ENCODE assay signal across 30 cellular contexts in genomic region chr1:186492531-186493291, GRCh38. TPM values are rescaled to one million over a fixed set of nuclear protein-coding genes. Genes with fewer than 3 reads are reported as not detected.
DNase-seq lines count a peak whose midpoint lies in the region; ATAC-seq, FAIRE-seq and TF ChIP-seq lines count a peak whose summit lies in the region.
"Had no signal": no experiment of that assay in that cellular context is flagged by ENCODE, and none has a peak within 500 bp of the region (broad histone marks: within the 10 kb centered on the region; RNA-seq: fewer than 3 reads in every experiment).

No MANE protein-coding gene starts in this region.

- DNase-seq in IMR-90 (no peak), bronchial epithelial cell (ENCODE audit: low read depth) (peak; percentile 65), lower lobe of right lung (no peak), left ventricle myocardium inferior (no peak), C1 segment of cervical spinal cord (lab: John Stamatoyannopoulos, UW) (no peak), NCI-H2107 treated with DMSO at 0.1 percent for 48 hours (lab: John Stamatoyannopoulos, UW; ENCODE audit: unreplicated experiment) (no peak), HuH-7.5 (ENCODE audit: low spot score) (no peak)
- DNase-seq: activated CD8-positive, alpha-beta T cell treated with anti-CD3 and anti-CD28 coated beads for 36 hours; activated gamma-delta T cell treated with Interleukin-2 at 50 U/mL for 16 hours; amniotic stem cell; DMS 273 treated with DMSO at 0.1 percent for 48 hours; gastrocnemius medialis; kidney glomerular epithelial cell; naive thymus-derived CD4-positive, alpha-beta T cell; NCI-H1436 treated with DMSO at 0.1 percent for 48 hours; NCI-H2171 treated with DMSO at 0.1 percent for 48 hours; NCI-H69; stimulated activated naive CD8-positive, alpha-beta T cell treated with anti-CD3 and anti-CD28 coated beads, Interleukin-15, amount 100 ng/mL, for 72 hours; T-helper 9 cell had no signal

- no peak overlapping the region for H2AFZ ChIP-seq in IMR-90 (replicated peaks; ENCODE audit: low read length, poor library complexity)

- no peak overlapping the region for H3K4me2 ChIP-seq in IMR-90 (ENCODE audit: low read depth, low read length)

- H3K9me1 ChIP-seq in IMR-90 (ENCODE audit: insufficient read depth, low read length): no peaks in the 10 kb centered on the region

- no peaks in the 10 kb centered on the region for H3K79me1 ChIP-seq in IMR-90 (ENCODE audit: low read depth in 1 of 2, low read length in 2 of 2)

- H3K27ac ChIP-seq in 22Rv1 (peak overlapping the region; percentile 58), IMR-90 (ENCODE audit: insufficient read depth, low read length) (no peak overlapping the region), lower lobe of right lung (peak overlapping the region; percentile 37), left ventricle myocardium inferior (replicated peaks) (no peak overlapping the region)
- H3K27ac ChIP-seq: gastrocnemius medialis, HL-60, RWPE1, tibial nerve had no signal

- no peak overlapping the region for H4K8ac ChIP-seq in IMR-90 (ENCODE audit: low read depth in 2 of 2, low read length in 2 of 2)

- H3K56ac ChIP-seq in IMR-90 (ENCODE audit: extremely low read depth, insufficient read depth, low read length): no peak overlapping the region

- H3K9me3 ChIP-seq in IMR-90 (ENCODE audit: control insufficient read depth, insufficient read depth, low read length) (no peaks in the 10 kb centered on the region), lower lobe of right lung (no peaks in the 10 kb centered on the region), left ventricle myocardium inferior (replicated peaks) (no peaks in the 10 kb centered on the region)
- H3K9me3 ChIP-seq: gastrocnemius medialis, tibial nerve had no signal

- H2BK120ac ChIP-seq in IMR-90 (ENCODE audit: low read depth, low read length): no peak overlapping the region

- CTCF ChIA-PET in IMR-90 (lab: Yijun Ruan, JAX): interaction anchor here (1.0 to 1.2 kb wide), 3 partner anchors 11 to 492 kb away, joined by 3 to 5 read pairs (median 3); no protein-coding TSS in a partner anchor

- H3K18ac ChIP-seq in IMR-90 (ENCODE audit: low read depth, low read length): no peak overlapping the region

- H2BK20ac ChIP-seq in IMR-90 (ENCODE audit: low read depth, low read length): no peak overlapping the region

- H2AK5ac ChIP-seq in IMR-90 (ENCODE audit: low read depth, low read length): no peak overlapping the region

- POLR2A ChIA-PET in IMR-90 (lab: Charles Lee; ENCODE audit: unreplicated experiment): no interaction called here

- no peak overlapping the region for H3K23ac ChIP-seq in IMR-90 (ENCODE audit: low read depth, low read length)

- H3K4me1 ChIP-seq in IMR-90 (ENCODE audit: control insufficient read depth, insufficient read depth, low read length) (peaks cover 2% of the 10 kb centered on the region; the same call in 1 of the 2 replicates), lower lobe of right lung (no peaks in the 10 kb centered on the region), left ventricle myocardium inferior (no peaks in the 10 kb centered on the region)
- H3K4me1 ChIP-seq: gastrocnemius medialis had no signal

- H3K27me3 ChIP-seq in IMR-90 (ENCODE audit: control insufficient read depth, insufficient read depth, low read length): no peaks in the 10 kb centered on the region
- no peaks in the 10 kb centered on the region for H3K27me3 ChIP-seq in bronchial epithelial cell (ENCODE audit: control insufficient read depth, insufficient read depth, low read length)
- no peaks in the 10 kb centered on the region for H3K27me3 ChIP-seq in lower lobe of right lung (ENCODE audit: low read depth)
- H3K27me3 ChIP-seq in left ventricle myocardium inferior (ENCODE audit: low read depth): no peaks in the 10 kb centered on the region
- H3K27me3 ChIP-seq: gastrocnemius medialis, tibial nerve had no signal

- TF ChIP-seq CTCF in 22Rv1 (IDR thresholded peaks at IDR 0.05) (no peak), IMR-90 (conservative IDR thresholded peaks at IDR 0.05; ENCODE audit: low read depth, low read length) (no peak), bronchial epithelial cell (IDR thresholded peaks at IDR 0.05; ENCODE audit: insufficient read depth, low read length, severe bottlenecking) (no peak), lower lobe of right lung (IDR thresholded peaks at IDR 0.05) (no peak), left ventricle myocardium inferior (IDR thresholded peaks at IDR 0.05; ENCODE audit: borderline replicate concordance) (no peak)

- dilution Hi-C loops in IMR-90 (cut with HindIII; ENCODE audit: low sequenced_read_pairs, unreplicated experiment): no loop called here

- no peaks in the 10 kb centered on the region for H3K36me3 ChIP-seq in IMR-90 (ENCODE audit: control insufficient read depth, insufficient read depth, low read length)
- no peaks in the 10 kb centered on the region for H3K36me3 ChIP-seq in bronchial epithelial cell (ENCODE audit: control insufficient read depth, insufficient read depth, low read length)
- no peaks in the 10 kb centered on the region for H3K36me3 ChIP-seq in lower lobe of right lung
- no peaks in the 10 kb centered on the region for H3K36me3 ChIP-seq in left ventricle myocardium inferior
- H3K36me3 ChIP-seq: gastrocnemius medialis, tibial nerve had no signal

- FAIRE-seq in bronchial epithelial cell (lab: Jason Lieb, UNC): no peak
- FAIRE-seq: GM18507, H1 had no signal

- no peak for TF ChIP-seq POLR2A in IMR-90 (IDR thresholded peaks at IDR 0.05; ENCODE audit: low read depth, low read length)

- H3K4me3 ChIP-seq in IMR-90 (ENCODE audit: insufficient read depth, low read depth, low read length) (no peak overlapping the region), bronchial epithelial cell (ENCODE audit: low read depth, low read length) (no peak overlapping the region), lower lobe of right lung (no peak overlapping the region), left ventricle myocardium inferior (no peak overlapping the region)
- H3K4me3 ChIP-seq: gastrocnemius medialis, tibial nerve had no signal

- H3K4ac ChIP-seq in IMR-90 (ENCODE audit: low read depth, low read length): no peak overlapping the region

- H3K14ac ChIP-seq in IMR-90 (replicated peaks; ENCODE audit: low read depth, low read length): no peak overlapping the region

- no TSS peak for BruUV-seq in IMR-90 (replicated peaks; lab: Mats Ljungman, UMichigan)

- peak overlapping the region; percentile 7; the same call in 1 of the 2 replicates for H4K5ac ChIP-seq in IMR-90 (ENCODE audit: low read depth, low read length)

- no peak overlapping the region for H4K91ac ChIP-seq in IMR-90 (ENCODE audit: insufficient read depth, low read depth, low read length)

- no peak overlapping the region for H2AK9ac ChIP-seq in IMR-90 (replicated peaks; ENCODE audit: low read depth, low read length, poor library complexity)

- intact Hi-C loops in IMR-90 (cut with micrococcal nuclease) (no loop called here), lower lobe of right lung (cut with DNase I) (no loop called here), left ventricle myocardium inferior (cut with micrococcal nuclease) (no loop called here)

- no peak overlapping the region for H2BK5ac ChIP-seq in IMR-90 (ENCODE audit: low read depth, low read length, poor library complexity, severe bottlenecking)

- no peaks in the 10 kb centered on the region for H4K20me1 ChIP-seq in IMR-90 (ENCODE audit: insufficient read depth, low read length)

- in situ Hi-C loops in IMR-90 (cut with MboI; ENCODE audit: low sequenced_read_pairs): no loop called here

- H3K9ac ChIP-seq in IMR-90 (ENCODE audit: low read depth, low read length): no peak overlapping the region

- WGBS in IMR-90 (ENCODE audit: extremely low coverage in 2 of 2, insufficient read length in 1 of 2), 2 experiments: no CpG with 5 or more reads among the region's 7 CpGs

- no peak overlapping the region for H2BK15ac ChIP-seq in IMR-90 (ENCODE audit: low read depth, low read length)

- ATAC-seq in IMR-90 (ENCODE audit: low read depth) (0 out of 2 replicates have a peak, but pooled peaks have one; percentile 29), lower lobe of right lung (peak; percentile 79 to 89)
- ATAC-seq: activated CD4-positive, CD25-positive, alpha-beta regulatory T cell treated with anti-CD3 and anti-CD28 coated beads, Interleukin-2, amount 50 U/mL, for 24 hours; activated CD8-positive, alpha-beta T cell treated with anti-CD3 and anti-CD28 coated beads for 36 hours; gastrocnemius medialis; naive thymus-derived CD4-positive, alpha-beta T cell; stimulated activated naive CD8-positive, alpha-beta T cell treated with anti-CD3 and anti-CD28 coated beads, Interleukin-15, amount 100 ng/mL, for 72 hours had no signal

- TF ChIP-seq RAD21 in IMR-90 (IDR thresholded peaks at IDR 0.05; ENCODE audit: low read length): no peak

TF ChIP-seq in IMR-90, 13 proteins besides CTCF, POLR2A, EP300 and RAD21 (continues in another document):
- TF ChIP-seq USF2 (IDR thresholded peaks at IDR 0.05; ENCODE audit: low read depth, low read length) (no peak), MXI1 (IDR thresholded peaks at IDR 0.05; ENCODE audit: borderline replicate concordance, low read depth, low read length) (no peak), FOS (IDR thresholded peaks at IDR 0.05; ENCODE audit: low read depth, low read length) (no peak), MAFK (IDR thresholded peaks at IDR 0.05; ENCODE audit: low read depth, low read length) (no peak), CHD1 (IDR thresholded peaks at IDR 0.05; ENCODE audit: low read depth, low read length) (no peak), BHLHE40 (IDR thresholded peaks at IDR 0.05; ENCODE audit: low read depth, low read length) (no peak), SMC3 (IDR thresholded peaks at IDR 0.05; ENCODE audit: low read depth, low read length) (no peak), MAZ (IDR thresholded peaks at IDR 0.05; ENCODE audit: borderline replicate concordance, low read depth, low read length) (no peak), CEBPB (IDR thresholded peaks at IDR 0.05; ENCODE audit: low read depth, low read length) (no peak)

RNA-seq across cellular contexts. Expression of gene PDC, which starts 31.8 kb away (rescaled TPM):
- not detected in 2 replicates for total RNA-seq in IMR-90 (2012; rRNA removed)
- polyA plus RNA-seq in IMR-90 (2012; rRNA removed): not detected in 2 replicates
- polyA plus RNA-seq in IMR-90 (2012; cell fraction: cytosol; rRNA removed): not detected in 2 replicates
- not detected in 2 replicates for polyA plus RNA-seq in IMR-90 (2012; cell fraction: nucleus; rRNA removed; ENCODE audit: low replicate concordance)
- not detected in 2 replicates for total RNA-seq in bronchial epithelial cell
- not detected for total RNA-seq in lower lobe of right lung
- not detected for total RNA-seq in left ventricle myocardium inferior
- total RNA-seq: activated CD8-positive, alpha-beta T cell treated with anti-CD3 and anti-CD28 coated beads for 36 hours; epithelial cell of proximal tubule; gastrocnemius medialis; H1; naive thymus-derived CD4-positive, alpha-beta T cell; omental fat pad; renal cortical epithelial cell; tibial nerve had no signal
- polyA plus RNA-seq: H1; IgD-negative memory B cell; naive thymus-derived CD4-positive, alpha-beta T cell had no signal

Comparison
In these comparisons a context has a peak if more than half of its experiments do, and no peak if none do; other contexts are left out.
1. H3K27ac ChIP-seq: peak in 22Rv1 (single experiment) and lower lobe of right lung (single experiment); none in IMR-90 (single experiment) and left ventricle myocardium inferior (single experiment).